In the genomic region with DNA sequence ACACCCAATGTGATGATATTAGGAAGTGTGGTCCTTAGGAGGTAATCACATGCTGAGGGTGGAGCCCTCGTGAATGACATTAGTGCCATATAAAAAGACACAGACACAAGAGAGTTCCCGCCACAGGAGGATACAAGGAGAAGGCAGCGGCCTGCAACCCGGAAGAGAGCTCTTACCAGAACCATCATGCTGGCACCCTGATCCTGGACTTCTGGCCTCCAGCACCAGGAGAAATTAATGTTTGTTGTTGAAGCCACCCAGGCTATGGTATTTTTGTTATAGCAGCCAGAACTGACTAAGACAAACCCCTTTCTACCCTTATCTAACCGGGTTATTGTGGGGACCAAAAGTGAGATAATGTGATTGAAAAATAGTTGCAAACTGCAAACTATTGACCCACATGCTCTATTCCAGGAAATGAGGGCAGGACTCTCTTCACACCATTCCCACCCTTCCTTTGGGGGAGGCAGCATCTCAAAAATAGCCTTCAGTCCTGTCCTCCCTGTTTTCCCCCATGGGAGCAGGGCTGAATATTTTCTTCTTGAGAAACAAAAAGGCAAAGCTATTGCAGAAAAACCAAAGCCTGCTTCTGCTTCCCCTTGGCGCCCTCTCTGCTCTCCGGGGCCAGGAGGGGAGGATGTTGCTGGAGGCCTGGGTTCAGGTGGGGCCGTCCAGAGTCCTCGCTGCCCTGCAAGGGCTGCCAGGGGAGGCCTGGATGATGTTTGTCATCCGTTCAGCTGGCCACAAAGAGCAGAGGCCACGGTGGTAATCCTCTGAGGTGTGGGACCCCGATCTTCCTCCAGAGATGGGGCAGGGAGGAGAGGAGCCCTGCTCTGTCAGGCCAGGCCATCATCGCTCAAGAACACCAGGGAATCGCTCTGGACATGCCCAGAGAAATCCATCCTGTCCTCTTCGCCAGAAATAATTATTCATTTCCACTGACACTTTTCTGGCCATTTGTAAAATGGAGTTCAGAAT, we compare ENCODE assay signal across 18 cellular contexts.
DNase-seq lines count a peak whose midpoint lies in the region; ATAC-seq, FAIRE-seq and TF ChIP-seq lines count a peak whose summit lies in the region.
"Had no signal": no experiment of that assay in that cellular context is flagged by ENCODE, and none has a peak within 500 bp of the region (broad histone marks: within the 10 kb centered on the region; RNA-seq: fewer than 3 reads in every experiment).

No MANE protein-coding gene starts in this region.

- H3K4me1 ChIP-seq in BLaER1 treated with 17β-estradiol and CSF1 and Interleukin-3, amounts not matched to agents 10 nM and 100 nM, result peaks cover 10 to 30% (median 23%) of the 10 kb centered on the region in 10 experiments
- H3K4me1 ChIP-seq in lung (ENCODE audit: control insufficient read depth in 2 of 2, insufficient read depth in 2 of 2, low read length in 2 of 2) (peaks cover 0 to 8% of the 10 kb centered on the region in 2 donors), gastrocnemius medialis (peaks cover 18 to 30% of the 10 kb centered on the region in 2 donors)

- peaks cover 13 to 30% (median 18%) of the 10 kb centered on the region in 11 experiments for H3K9me3 ChIP-seq in BLaER1 treated with 17β-estradiol and CSF1 and Interleukin-3, amounts not matched to agents 10 nM and 100 nM (replicated peaks in 1 of 11)
- no peaks in the 10 kb centered on the region for H3K9me3 ChIP-seq in lung (ENCODE audit: control insufficient read depth in 2 of 2, insufficient read depth in 1 of 2, low read length in 1 of 2)
- no peaks in the 10 kb centered on the region for H3K9me3 ChIP-seq in gastrocnemius medialis

- peaks cover 9% of the 10 kb centered on the region for H3K27me3 Mint-ChIP-seq in endothelial cell (ENCODE audit: unreplicated experiment)
- H3K27me3 Mint-ChIP-seq: CD4-positive, alpha-beta T cell had no signal

- no peaks in the 10 kb centered on the region for H4K20me1 ChIP-seq in BLaER1 treated with 17β-estradiol and CSF1 and Interleukin-3, amounts not matched to agents 10 nM and 100 nM

- no peak overlapping the region for H3K4me3 ChIP-seq in BLaER1 treated with 17β-estradiol and CSF1 and Interleukin-3, amounts not matched to agents 10 nM and 100 nM
- no peak overlapping the region for H3K4me3 ChIP-seq in fibroblast of mammary gland (ENCODE audit: control insufficient read depth, low read depth, low read length)
- no peak overlapping the region for H3K4me3 ChIP-seq in lung
- no peak overlapping the region for H3K4me3 ChIP-seq in gastrocnemius medialis

- no peaks in the 10 kb centered on the region for H3K27me3 ChIP-seq in BLaER1 treated with 17β-estradiol and CSF1 and Interleukin-3, amounts not matched to agents 10 nM and 100 nM
- H3K27me3 ChIP-seq in lung (ENCODE audit: control insufficient read depth, insufficient read depth), result no peaks in the 10 kb centered on the region
- no peaks in the 10 kb centered on the region for H3K27me3 ChIP-seq in gastrocnemius medialis

- no peak overlapping the region for H3K27ac ChIP-seq in BLaER1 treated with 17β-estradiol and CSF1 and Interleukin-3, amounts not matched to agents 10 nM and 100 nM
- peak overlapping the region; percentile 73 to 75 for H3K27ac ChIP-seq in lung (ENCODE audit: low read depth in 1 of 2, low read length in 1 of 2)
- peak overlapping the region; percentile 59 to 78 (median 72) for H3K27ac ChIP-seq in gastrocnemius medialis

- in situ Hi-C loops in gastrocnemius medialis (cut with MboI; ENCODE audit: low sequenced_read_pairs in 4 of 4), result no loop called here

- H3K4me1 Mint-ChIP-seq in endothelial cell (ENCODE audit: unreplicated experiment), result peaks cover 5% of the 10 kb centered on the region

- ATAC-seq in lung (ENCODE audit: insufficient read depth, low FRiP score) (no peak), gastrocnemius medialis (peak; percentile 55 to 58)

- H3K9ac ChIP-seq in BLaER1 treated with 17β-estradiol and CSF1 and Interleukin-3, amounts not matched to agents 10 nM and 100 nM, result no peak overlapping the region

- H3K4me2 ChIP-seq in BLaER1 treated with 17β-estradiol and CSF1 and Interleukin-3, amounts not matched to agents 10 nM and 100 nM, result peak overlapping the region in 8 of 11 experiments; percentile 15 to 44 (median 24); a peak in 13 of 22 replicates

- FAIRE-seq in HTR-8/SVneo (lab: Jason Lieb, UNC), result no peak
- FAIRE-seq: A204.1 had no signal

- peaks cover 7% of the 10 kb centered on the region for H3K36me3 Mint-ChIP-seq in endothelial cell (ENCODE audit: low read depth, unreplicated experiment)

- H3K36me3 ChIP-seq in BLaER1 treated with 17β-estradiol and CSF1 and Interleukin-3, amounts not matched to agents 10 nM and 100 nM, result peaks cover 0 to 5% (median 0%) of the 10 kb centered on the region in 11 experiments; a peak in 1 of 22 replicates
- H3K36me3 ChIP-seq in lung (ENCODE audit: control insufficient read depth in 2 of 2, insufficient read depth in 2 of 2, low read length in 2 of 2) (no peaks in the 10 kb centered on the region), gastrocnemius medialis (no peaks in the 10 kb centered on the region)

- intact Hi-C loops in gastrocnemius medialis (cut with DNase I; ENCODE audit: low total_unique reads), result no loop called here

- no peak for TF ChIP-seq POLR2A in gastrocnemius medialis (IDR thresholded peaks at IDR 0.05)

- peak; percentile 24 for DNase-seq in fibroblast of mammary gland (ENCODE audit: low read depth)
- DNase-seq in lung (ENCODE audit: low spot score), result no peak
- DNase-seq in gastrocnemius medialis, result peak in 1 of 2 donors; percentile 67
- DNase-seq in SW 1271 (lab: John Stamatoyannopoulos, UW), result no peak
- no peak for DNase-seq in GM20000 (ENCODE audit: low spot score)
- DNase-seq in HTR-8/SVneo (ENCODE audit: insufficient read length, low spot score), result no peak
- no peak for DNase-seq in endothelial cell (ENCODE audit: low spot score)
- DNase-seq: activated CD4-positive, alpha-beta T cell treated with anti-CD3 and anti-CD28 coated beads for 48 hours; activated T-cell treated with anti-CD3 and anti-CD28 coated beads, Interleukin-2, amount 50 U/mL, for 1 hour; CD4-positive, alpha-beta T cell; DND-41; hypothalamus; NCI-H1694; NCI-H524; occipital lobe; T1000 had no signal

- WGBS in lung, 2 donors, result 67 to 69% methylated on average over 15 of the region's 15 CpGs

- no peak overlapping the region for H3K4me3 Mint-ChIP-seq in endothelial cell (ENCODE audit: unreplicated experiment)
- H3K4me3 Mint-ChIP-seq: CD4-positive, alpha-beta T cell had no signal

- peaks cover 7% of the 10 kb centered on the region for H3K9me3 Mint-ChIP-seq in endothelial cell (ENCODE audit: unreplicated experiment)

- TF ChIP-seq CTCF in fibroblast of mammary gland (conservative IDR thresholded peaks at IDR 0.05; ENCODE audit: control insufficient read depth, insufficient read depth, low read depth, low read length) (no peak), lung (IDR thresholded peaks at IDR 0.05; ENCODE audit: control extremely low read depth, extremely low read depth) (no peak), gastrocnemius medialis (IDR thresholded peaks at IDR 0.05 in 4 of 5, conservative IDR thresholded peaks at IDR 0.05 in 1 of 5) (no peak), GM20000 (IDR thresholded peaks at IDR 0.05; ENCODE audit: extremely low read depth, missing control alignments) (no peak), endothelial cell (IDR thresholded peaks at IDR 0.05; ENCODE audit: unreplicated experiment) (no peak)

- H3K27ac Mint-ChIP-seq in endothelial cell (ENCODE audit: unreplicated experiment), result no peak overlapping the region
- H3K27ac Mint-ChIP-seq: CD4-positive, alpha-beta T cell had no signal

Comparison
In these comparisons a context has a peak if more than half of its experiments do, and no peak if none do; other contexts are left out.
1. H3K27ac ChIP-seq: peak in lung (2 of 2) and gastrocnemius medialis (4 of 4); none in BLaER1 treated with 17β-estradiol and CSF1 and Interleukin-3, amounts not matched to agents 10 nM and 100 nM (0 of 11).